ENCODE assay signal across 20 cellular contexts in the genomic region with DNA sequence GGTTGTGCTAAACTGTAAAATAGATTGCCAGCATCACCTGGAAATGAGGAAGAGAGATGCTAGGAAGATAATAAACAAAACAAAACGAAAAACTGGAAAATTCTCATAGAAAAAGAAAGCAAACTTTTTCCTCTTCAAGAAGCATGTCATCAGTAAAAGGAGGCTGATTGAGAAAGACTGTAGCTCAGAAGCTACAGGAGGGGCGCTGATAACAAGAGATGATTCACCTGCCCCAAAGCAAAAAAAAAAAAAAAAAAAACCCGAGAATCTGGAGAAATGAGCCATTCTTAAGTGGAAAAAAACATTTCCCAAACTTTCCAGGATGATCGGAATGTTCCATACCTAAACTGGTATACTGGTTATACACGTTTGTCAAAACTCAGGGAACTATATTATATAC.
A peak's percentile ranks its signal among the peaks of the same experiment; 100 is the strongest.
DNase-seq lines count a peak whose midpoint lies in the region; ATAC-seq and TF ChIP-seq lines count a peak whose summit lies in the region.
"Had no signal": no experiment of that assay in that cellular context is flagged by ENCODE, and none has a peak within 500 bp of the region (broad histone marks: within the 10 kb centered on the region; RNA-seq: fewer than 3 reads in every experiment).

No MANE protein-coding gene starts in this region.

- POLR2A ChIA-PET in activated CD4-positive, alpha-beta T cell treated with anti-CD3 and anti-CD28 coated beads for 36 hours (lab: Charles Lee), result no interaction called here

- H3K36me3 Mint-ChIP-seq in activated CD4-positive, alpha-beta T cell treated with anti-CD3 and anti-CD28 coated beads for 36 hours (ENCODE audit: low read depth), result no peaks in the 10 kb centered on the region
- H3K36me3 Mint-ChIP-seq: mesothelial cell of epicardium had no signal

- no peaks in the 10 kb centered on the region for H3K9me3 Mint-ChIP-seq in activated CD4-positive, alpha-beta T cell treated with anti-CD3 and anti-CD28 coated beads for 36 hours (ENCODE audit: low read depth)
- H3K9me3 Mint-ChIP-seq: mesothelial cell of epicardium, nephron progenitor cell had no signal

- H3K9me3 ChIP-seq in esophagus muscularis mucosa (no peaks in the 10 kb centered on the region), ovary (no peaks in the 10 kb centered on the region)
- H3K9me3 ChIP-seq: colonic mucosa, gastroesophageal sphincter, MG63, uterus had no signal

- H3K27me3 ChIP-seq in esophagus muscularis mucosa (no peaks in the 10 kb centered on the region), ovary (no peaks in the 10 kb centered on the region)
- H3K27me3 ChIP-seq: colonic mucosa, gastroesophageal sphincter, MG63, uterus had no signal

- peaks cover 0 to 11% (median 9%) of the 10 kb centered on the region in 4 donors for H3K4me1 ChIP-seq in esophagus muscularis mucosa
- H3K4me1 ChIP-seq in ovary (ENCODE audit: insufficient read depth), result no peaks in the 10 kb centered on the region
- H3K4me1 ChIP-seq: colonic mucosa, uterus had no signal

- H3K27me3 Mint-ChIP-seq in activated CD4-positive, alpha-beta T cell treated with anti-CD3 and anti-CD28 coated beads for 36 hours, result no peaks in the 10 kb centered on the region

- no peaks in the 10 kb centered on the region for H3K36me3 ChIP-seq in esophagus muscularis mucosa
- H3K36me3 ChIP-seq in ovary, result no peaks in the 10 kb centered on the region
- H3K36me3 ChIP-seq: colonic mucosa, gastroesophageal sphincter, MG63, uterus had no signal

- CTCF ChIA-PET in activated CD4-positive, alpha-beta T cell treated with anti-CD3 and anti-CD28 coated beads for 36 hours (lab: Charles Lee), result no interaction called here

- TF ChIP-seq POLR2A in esophagus muscularis mucosa (IDR thresholded peaks at IDR 0.05; ENCODE audit: low read depth), result no peak
- no peak for TF ChIP-seq POLR2A in ovary (IDR thresholded peaks at IDR 0.05)

- peak overlapping the region; percentile 44 for H3K27ac Mint-ChIP-seq in activated CD4-positive, alpha-beta T cell treated with anti-CD3 and anti-CD28 coated beads for 36 hours
- H3K27ac Mint-ChIP-seq: mesothelial cell of epicardium, nephron progenitor cell had no signal

- intact Hi-C loops in activated CD4-positive, alpha-beta T cell treated with anti-CD3 and anti-CD28 coated beads for 36 hours (cut with DNase I, micrococcal nuclease), result no loop called here
- intact Hi-C loops in esophagus muscularis mucosa (cut with DNase I) (no loop called here), ovary (cut with DNase I) (no loop called here)

- no peak overlapping the region for H3K4me3 ChIP-seq in esophagus muscularis mucosa
- H3K4me3 ChIP-seq in ovary, result no peak overlapping the region
- H3K4me3 ChIP-seq: colonic mucosa, gastroesophageal sphincter, MG63, SK-N-MC, uterus had no signal

- no peak overlapping the region for H3K4me3 Mint-ChIP-seq in activated CD4-positive, alpha-beta T cell treated with anti-CD3 and anti-CD28 coated beads for 36 hours
- H3K4me3 Mint-ChIP-seq: mesothelial cell of epicardium, nephron progenitor cell had no signal

- 90% methylated on average over 5 of the region's 5 CpGs for WGBS in esophagus muscularis mucosa
- 57 to 60% (median 57%) methylated on average over 5 of the region's 5 CpGs for WGBS in ovary, 3 donors

- TF ChIP-seq EP300 in esophagus muscularis mucosa (IDR thresholded peaks at IDR 0.05) (no peak), ovary (IDR thresholded peaks at IDR 0.05) (no peak)

- H3K27ac ChIP-seq in esophagus muscularis mucosa (replicated peaks in 1 of 4) (no peak overlapping the region), ovary (no peak overlapping the region)
- H3K27ac ChIP-seq: colonic mucosa, gastroesophageal sphincter, SK-N-MC, uterus had no signal

- no peak for ATAC-seq in activated CD4-positive, alpha-beta T cell treated with anti-CD3 and anti-CD28 coated beads for 36 hours
- ATAC-seq: gastroesophageal sphincter had no signal

- peaks cover 21% of the 10 kb centered on the region for H3K4me1 Mint-ChIP-seq in activated CD4-positive, alpha-beta T cell treated with anti-CD3 and anti-CD28 coated beads for 36 hours

- TF ChIP-seq CTCF in esophagus muscularis mucosa (IDR thresholded peaks at IDR 0.05), result no peak
- no peak for TF ChIP-seq CTCF in ovary (IDR thresholded peaks at IDR 0.05)

- no peak for DNase-seq in activated CD4-positive, alpha-beta T cell treated with anti-CD3 and anti-CD28 coated beads for 36 hours
- DNase-seq in activated CD4-positive, alpha-beta T cell treated with anti-CD3 and anti-CD28 coated beads, Interleukin-2, amount 50 U/mL, for 48 hours, result no peak
- DNase-seq in HPDE6-E6E7 (ENCODE audit: extremely low spot score) (peak; percentile 7), amniotic epithelial cell (ENCODE audit: low read depth) (peak; percentile 78), iris pigment epithelial cell (ENCODE audit: low read depth) (peak; percentile 66), esophagus muscularis mucosa (ENCODE audit: extremely low spot score) (no peak), ovary (no peak), islet precursor cell (no peak)
- DNase-seq: 8988T; activated gamma-delta T cell treated with Interleukin-2 at 50 U/mL for 16 hours; colonic mucosa; GDM1; MG63; NCI-H1694 treated with DMSO at 0.1 percent for 48 hours; nephron progenitor cell; stimulated activated CD4-positive, alpha-beta T cell treated with anti-CD3 and anti-CD28 coated beads, Interleukin-4, amount 100 ng/mL, for 24 hours; uterus had no signal

Comparison
In these comparisons a context has a peak if more than half of its experiments do, and no peak if none do; other contexts are left out.
1. DNase-seq: peak in HPDE6-E6E7 (single experiment), amniotic epithelial cell (single experiment) and iris pigment epithelial cell (single experiment); none in activated CD4-positive, alpha-beta T cell treated with anti-CD3 and anti-CD28 coated beads for 36 hours (single experiment), activated CD4-positive, alpha-beta T cell treated with anti-CD3 and anti-CD28 coated beads, Interleukin-2, amount 50 U/mL, for 48 hours (0 of 2), esophagus muscularis mucosa (single experiment), ovary (0 of 5) and islet precursor cell (single experiment).